In genomic region chr17:33871720-33872535, GRCh38 we compare ENCODE assay signal across 11 cellular contexts.
A peak's percentile ranks its signal among the peaks of the same experiment; 100 is the strongest.
DNase-seq lines count a peak whose midpoint lies in the region; ATAC-seq and TF ChIP-seq lines count a peak whose summit lies in the region.
"Had no signal": no experiment of that assay in that cellular context is flagged by ENCODE, and none has a peak within 500 bp of the region (broad histone marks: within the 10 kb centered on the region; RNA-seq: fewer than 3 reads in every experiment).

No MANE protein-coding gene starts in this region.

- no peak overlapping the region for H2BK120ac ChIP-seq in IMR-90 (ENCODE audit: low read depth, low read length)

- no CpG with 5 or more reads among the region's 9 CpGs for WGBS in IMR-90 (ENCODE audit: extremely low coverage in 2 of 2, insufficient read length in 1 of 2), 2 experiments

- H3K36me3 ChIP-seq in IMR-90 (ENCODE audit: control insufficient read depth, insufficient read depth, low read length) (no peaks in the 10 kb centered on the region), RWPE2 (ENCODE audit: low read depth) (no peaks in the 10 kb centered on the region)
- H3K36me3 ChIP-seq: left lung had no signal

- CTCF ChIA-PET in IMR-90 (lab: Yijun Ruan, JAX) = no interaction called here

- H3K27me3 ChIP-seq in IMR-90 (ENCODE audit: control insufficient read depth, insufficient read depth, low read length) (no peaks in the 10 kb centered on the region), RWPE2 (ENCODE audit: insufficient read depth, poor library complexity, severe bottlenecking) (no peaks in the 10 kb centered on the region)

- no peak overlapping the region for H3K4me3 Mint-ChIP-seq in activated naive CD8-positive, alpha-beta T cell treated with anti-CD3 and anti-CD28 coated beads, Interleukin-2, amount 50 U/mL, for 24 hours
- H3K4me3 Mint-ChIP-seq: activated T-cell treated with anti-CD3 and anti-CD28 coated beads, Interleukin-2, amount 50 U/mL, for 4 hours had no signal

- no peak overlapping the region for H4K91ac ChIP-seq in IMR-90 (ENCODE audit: insufficient read depth, low read depth, low read length)

- no peak for ATAC-seq in IMR-90 (ENCODE audit: low read depth)
- ATAC-seq in RWPE2 (ENCODE audit: low read depth) = peak; percentile 99
- ATAC-seq in HG03565 (IDR thresholded peaks at IDR 0.05; ENCODE audit: unreplicated experiment) = no peak
- no peak for ATAC-seq in activated naive CD8-positive, alpha-beta T cell treated with anti-CD3 and anti-CD28 coated beads, Interleukin-2, amount 50 U/mL, for 24 hours
- ATAC-seq: left lung had no signal

- no peak overlapping the region for H2BK5ac ChIP-seq in IMR-90 (ENCODE audit: low read depth, low read length, poor library complexity, severe bottlenecking)

- H3K9me3 ChIP-seq in IMR-90 (ENCODE audit: control insufficient read depth, insufficient read depth, low read length) = 0 out of 2 replicates have a peak, but pooled peaks cover 4% of the 10 kb centered on the region
- H3K9me3 ChIP-seq in RWPE2 (ENCODE audit: severe bottlenecking) = no peaks in the 10 kb centered on the region
- H3K9me3 ChIP-seq: left lung had no signal

- no peaks in the 10 kb centered on the region for H4K20me1 ChIP-seq in IMR-90 (ENCODE audit: insufficient read depth, low read length)

- no TSS peak for BruUV-seq in IMR-90 (replicated peaks; lab: Mats Ljungman, UMichigan)

- in situ Hi-C loops in IMR-90 (cut with MboI; ENCODE audit: low sequenced_read_pairs) = no loop called here

- no peak overlapping the region for H2AK9ac ChIP-seq in IMR-90 (replicated peaks; ENCODE audit: low read depth, low read length, poor library complexity)

- H4K5ac ChIP-seq in IMR-90 (ENCODE audit: low read depth, low read length) = no peak overlapping the region

- TF ChIP-seq RAD21 in IMR-90 (IDR thresholded peaks at IDR 0.05; ENCODE audit: low read length) = no peak

- no peak overlapping the region for H3K18ac ChIP-seq in IMR-90 (ENCODE audit: low read depth, low read length)

- no peak overlapping the region for H2BK15ac ChIP-seq in IMR-90 (ENCODE audit: low read depth, low read length)

- DNase-seq in DMS153 treated with DMSO at 0.1 percent for 48 hours (lab: John Stamatoyannopoulos, UW; ENCODE audit: unreplicated experiment) (peak; percentile 45), IMR-90 (no peak), RWPE2 (ENCODE audit: low spot score) (peak; percentile 76), kidney glomerular epithelial cell (lab: John Stamatoyannopoulos, UW) (peak; percentile 81), AG08396 (ENCODE audit: low spot score) (no peak), GDM1 (lab: John Stamatoyannopoulos, UW) (no peak)
- no peak for DNase-seq in activated naive CD8-positive, alpha-beta T cell treated with anti-CD3 and anti-CD28 coated beads, Interleukin-2, amount 50 U/mL, for 24 hours
- DNase-seq: activated T-cell treated with anti-CD3 and anti-CD28 coated beads, Interleukin-2, amount 50 U/mL, for 4 hours; DND-41; left lung had no signal

- no peak overlapping the region for H4K8ac ChIP-seq in IMR-90 (ENCODE audit: low read depth in 2 of 2, low read length in 2 of 2)

- no peaks in the 10 kb centered on the region for H3K79me1 ChIP-seq in IMR-90 (ENCODE audit: low read depth in 1 of 2, low read length in 2 of 2)

- H3K14ac ChIP-seq in IMR-90 (replicated peaks; ENCODE audit: low read depth, low read length) = no peak overlapping the region

- H3K4me1 Mint-ChIP-seq in activated naive CD8-positive, alpha-beta T cell treated with anti-CD3 and anti-CD28 coated beads, Interleukin-2, amount 50 U/mL, for 24 hours = no peaks in the 10 kb centered on the region

- no peak for TF ChIP-seq CTCF in IMR-90 (conservative IDR thresholded peaks at IDR 0.05; ENCODE audit: low read depth, low read length)
- no peak for TF ChIP-seq CTCF in RWPE2 (IDR thresholded peaks at IDR 0.05; ENCODE audit: poor library complexity, severe bottlenecking)

- peaks cover 4% of the 10 kb centered on the region for H3K9me3 Mint-ChIP-seq in activated naive CD8-positive, alpha-beta T cell treated with anti-CD3 and anti-CD28 coated beads, Interleukin-2, amount 50 U/mL, for 24 hours
- H3K9me3 Mint-ChIP-seq: activated T-cell treated with anti-CD3 and anti-CD28 coated beads, Interleukin-2, amount 50 U/mL, for 4 hours had no signal

- H3K4me3 ChIP-seq in IMR-90 (ENCODE audit: insufficient read depth, low read depth, low read length) (no peak overlapping the region), RWPE2 (ENCODE audit: severe bottlenecking) (no peak overlapping the region)
- H3K4me3 ChIP-seq: left lung had no signal

- H3K27me3 Mint-ChIP-seq in activated naive CD8-positive, alpha-beta T cell treated with anti-CD3 and anti-CD28 coated beads, Interleukin-2, amount 50 U/mL, for 24 hours = peaks cover 10% of the 10 kb centered on the region

- H3K27ac ChIP-seq in IMR-90 (ENCODE audit: insufficient read depth, low read length) (no peak overlapping the region), RWPE2 (ENCODE audit: poor library complexity, severe bottlenecking) (no peak overlapping the region)
- H3K27ac ChIP-seq: left lung had no signal

- POLR2A ChIA-PET in IMR-90 (lab: Charles Lee; ENCODE audit: unreplicated experiment) = no interaction called here

- H3K23ac ChIP-seq in IMR-90 (ENCODE audit: low read depth, low read length) = no peak overlapping the region

- no peak overlapping the region for H3K4me2 ChIP-seq in IMR-90 (ENCODE audit: low read depth, low read length)

- no peak overlapping the region for H2AK5ac ChIP-seq in IMR-90 (ENCODE audit: low read depth, low read length)

- H3K56ac ChIP-seq in IMR-90 (ENCODE audit: extremely low read depth, insufficient read depth, low read length) = no peak overlapping the region

- H2AFZ ChIP-seq in IMR-90 (replicated peaks; ENCODE audit: low read length, poor library complexity) = peak overlapping the region; percentile 11

- no peak overlapping the region for H2BK20ac ChIP-seq in IMR-90 (ENCODE audit: low read depth, low read length)

- H3K4ac ChIP-seq in IMR-90 (ENCODE audit: low read depth, low read length) = no peak overlapping the region

- TF ChIP-seq POLR2A in IMR-90 (IDR thresholded peaks at IDR 0.05; ENCODE audit: low read depth, low read length) = no peak

- no peaks in the 10 kb centered on the region for H3K36me3 Mint-ChIP-seq in activated naive CD8-positive, alpha-beta T cell treated with anti-CD3 and anti-CD28 coated beads, Interleukin-2, amount 50 U/mL, for 24 hours (ENCODE audit: low read depth)

- H3K9me1 ChIP-seq in IMR-90 (ENCODE audit: insufficient read depth, low read length) = no peaks in the 10 kb centered on the region

- intact Hi-C loops in IMR-90 (cut with micrococcal nuclease) = no loop called here

- H3K4me1 ChIP-seq in IMR-90 (ENCODE audit: control insufficient read depth, insufficient read depth, low read length) = no peaks in the 10 kb centered on the region
- peaks cover 3% of the 10 kb centered on the region for H3K4me1 ChIP-seq in RWPE2 (ENCODE audit: insufficient read depth, poor library complexity, severe bottlenecking)
- H3K4me1 ChIP-seq: left lung had no signal

- H3K27ac Mint-ChIP-seq in activated naive CD8-positive, alpha-beta T cell treated with anti-CD3 and anti-CD28 coated beads, Interleukin-2, amount 50 U/mL, for 24 hours = no peak overlapping the region

- no peak overlapping the region for H3K9ac ChIP-seq in IMR-90 (ENCODE audit: low read depth, low read length)

- dilution Hi-C loops in IMR-90 (cut with HindIII; ENCODE audit: low sequenced_read_pairs, unreplicated experiment) = no loop called here

TF ChIP-seq in IMR-90, 13 proteins besides CTCF, POLR2A, EP300 and RAD21:
- TF ChIP-seq USF2 (IDR thresholded peaks at IDR 0.05; ENCODE audit: low read depth, low read length) (no peak), MAZ (IDR thresholded peaks at IDR 0.05; ENCODE audit: borderline replicate concordance, low read depth, low read length) (no peak), FOS (IDR thresholded peaks at IDR 0.05; ENCODE audit: low read depth, low read length) (no peak), RFX5 (IDR thresholded peaks at IDR 0.05; ENCODE audit: low read depth, low read length) (no peak), MXI1 (IDR thresholded peaks at IDR 0.05; ENCODE audit: borderline replicate concordance, low read depth, low read length) (no peak), SMC3 (IDR thresholded peaks at IDR 0.05; ENCODE audit: low read depth, low read length) (no peak), CEBPB (IDR thresholded peaks at IDR 0.05; ENCODE audit: low read depth, low read length) (no peak), NFE2L2 (IDR thresholded peaks at IDR 0.05; ENCODE audit: low read depth, low read length) (no peak), BHLHE40 (IDR thresholded peaks at IDR 0.05; ENCODE audit: low read depth, low read length) (no peak), CHD1 (IDR thresholded peaks at IDR 0.05; ENCODE audit: low read depth, low read length) (no peak), RCOR1 (IDR thresholded peaks at IDR 0.05; ENCODE audit: insufficient replicate concordance, low read length) (no peak), ELK1 (IDR thresholded peaks at IDR 0.05; ENCODE audit: borderline replicate concordance, low read depth, low read length) (no peak), MAFK (IDR thresholded peaks at IDR 0.05; ENCODE audit: low read depth, low read length) (no peak)

Comparison
In these comparisons a context has a peak if more than half of its experiments do, and no peak if none do; other contexts are left out.
1. DNase-seq: peak in DMS153 treated with DMSO at 0.1 percent for 48 hours (single experiment), RWPE2 (single experiment) and kidney glomerular epithelial cell (single experiment); none in IMR-90 (single experiment), AG08396 (single experiment), GDM1 (single experiment) and activated naive CD8-positive, alpha-beta T cell treated with anti-CD3 and anti-CD28 coated beads, Interleukin-2, amount 50 U/mL, for 24 hours (single experiment).